11 cellular contexts compared by ENCODE assay signal in the genomic region with DNA sequence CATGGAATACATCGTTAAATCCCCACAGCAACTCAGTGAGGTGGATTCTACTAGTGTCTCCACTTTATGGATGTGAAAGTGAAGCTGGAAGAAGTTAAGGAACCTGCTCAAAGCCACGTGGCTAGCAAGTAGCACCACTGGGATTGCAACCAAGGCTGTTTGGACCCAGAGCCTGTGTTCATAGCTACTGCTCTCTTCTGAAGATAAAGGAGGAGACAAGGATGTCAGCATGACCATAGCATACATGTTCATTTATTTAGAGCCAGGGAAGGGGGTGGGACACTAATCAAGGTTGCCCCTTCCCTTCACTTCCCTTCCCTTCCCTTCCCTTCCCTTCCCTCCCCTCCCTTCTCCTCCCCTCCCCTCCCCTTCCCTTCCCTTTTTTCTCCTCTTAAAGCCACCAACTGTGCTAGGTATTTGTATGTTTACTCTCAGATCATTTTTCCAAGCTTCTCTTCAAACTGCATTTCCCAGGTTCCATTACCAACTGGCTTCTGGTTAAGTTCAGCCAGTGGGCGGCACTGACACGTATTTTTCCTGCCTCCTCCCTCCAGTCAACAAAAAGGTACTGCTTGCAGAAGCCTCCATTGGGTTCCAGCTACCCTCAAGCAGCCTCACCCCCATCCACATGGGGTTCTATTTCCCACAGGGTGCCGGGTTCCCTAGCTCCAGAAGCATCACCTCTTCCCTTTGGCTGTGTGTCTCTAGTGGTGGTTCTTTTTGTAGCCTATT.
A peak's percentile ranks its signal among the peaks of the same experiment; 100 is the strongest.
DNase-seq lines count a peak whose midpoint lies in the region; ATAC-seq and TF ChIP-seq lines count a peak whose summit lies in the region.
"Had no signal": no experiment of that assay in that cellular context is flagged by ENCODE, and none has a peak within 500 bp of the region (broad histone marks: within the 10 kb centered on the region; RNA-seq: fewer than 3 reads in every experiment).

No MANE protein-coding gene starts in this region.

- H3K4me2 ChIP-seq in KMS-11, result peak overlapping the region; percentile 76

- H3K9ac ChIP-seq in KMS-11, result peak overlapping the region; percentile 41

- H3K27ac ChIP-seq in CD4-positive, CD25-positive, alpha-beta regulatory T cell (ENCODE audit: insufficient read depth, low read length, poor library complexity, severe bottlenecking), result peak overlapping the region; percentile 38
- H3K27ac ChIP-seq in KMS-11 (peak overlapping the region; percentile 73), adrenal gland (peak overlapping the region in 4 of 5 donors; percentile 14 to 66 (median 42))

- H3K9me3 ChIP-seq in CD4-positive, CD25-positive, alpha-beta regulatory T cell (ENCODE audit: control insufficient read depth in 2 of 2, low read length in 2 of 2), result no peaks in the 10 kb centered on the region
- H3K9me3 ChIP-seq in adrenal gland (replicated peaks in 1 of 3), result no peaks in the 10 kb centered on the region
- H3K9me3 ChIP-seq: pancreas had no signal

- no peaks in the 10 kb centered on the region for H3K79me2 ChIP-seq in KMS-11 (ENCODE audit: insufficient read depth, low read depth)

- no peak for DNase-seq in CD4-positive, CD25-positive, alpha-beta regulatory T cell
- DNase-seq in adrenal gland (no peak), EL (no peak), HT-29 (ENCODE audit: low spot score) (no peak)
- DNase-seq: activated CD4-positive, alpha-beta T cell treated with anti-CD3 and anti-CD28 coated beads, Interleukin-2, amount 50 U/mL, for 48 hours; NCI-H1436; pancreas had no signal

- TF ChIP-seq CTCF in KMS-11 (conservative IDR thresholded peaks at IDR 0.05; ENCODE audit: low read depth, low read length) (no peak), adrenal gland (IDR thresholded peaks at IDR 0.05) (no peak), nephron (IDR thresholded peaks at IDR 0.05; ENCODE audit: unreplicated experiment in 3 of 3) (no peak)

- H3K4me3 Mint-ChIP-seq in CD4-positive, CD25-positive, alpha-beta regulatory T cell, result peak overlapping the region in 3 of 4 donors; percentile 23 to 85 (median 73)
- no peak overlapping the region for H3K4me3 Mint-ChIP-seq in nephron

- H3K27me3 ChIP-seq in CD4-positive, CD25-positive, alpha-beta regulatory T cell (ENCODE audit: control insufficient read depth, insufficient read depth, low read length), result peaks cover 2% of the 10 kb centered on the region
- H3K27me3 ChIP-seq in KMS-11 (ENCODE audit: insufficient read depth, low read depth) (no peaks in the 10 kb centered on the region), adrenal gland (no peaks in the 10 kb centered on the region)
- H3K27me3 ChIP-seq: pancreas had no signal

- peak overlapping the region; percentile 13 to 95 (median 84) for H3K27ac Mint-ChIP-seq in CD4-positive, CD25-positive, alpha-beta regulatory T cell
- peak overlapping the region; percentile 92 to 97 (median 92) for H3K27ac Mint-ChIP-seq in nephron

- H2AFZ ChIP-seq in KMS-11 (ENCODE audit: low read depth), result peak overlapping the region; percentile 43

- peaks cover 0 to 2% (median 0%) of the 10 kb centered on the region in 7 donors for H3K9me3 Mint-ChIP-seq in CD4-positive, CD25-positive, alpha-beta regulatory T cell
- H3K9me3 Mint-ChIP-seq in nephron, result no peaks in the 10 kb centered on the region

- no peak for ATAC-seq in CD4-positive, CD25-positive, alpha-beta regulatory T cell (ENCODE audit: low read depth in 2 of 2)
- ATAC-seq in GM21528 (IDR thresholded peaks at IDR 0.05; ENCODE audit: low FRiP score, unreplicated experiment), result no peak
- ATAC-seq in HG02884 (IDR thresholded peaks at IDR 0.05; ENCODE audit: unreplicated experiment), result no peak

- no peaks in the 10 kb centered on the region for H4K20me1 ChIP-seq in KMS-11 (ENCODE audit: insufficient read depth)

- TF ChIP-seq POLR2A in adrenal gland (IDR thresholded peaks at IDR 0.05), result no peak

- no peaks in the 10 kb centered on the region for H3K36me3 ChIP-seq in CD4-positive, CD25-positive, alpha-beta regulatory T cell (ENCODE audit: control insufficient read depth, insufficient read depth, low read length)
- H3K36me3 ChIP-seq in KMS-11 (ENCODE audit: insufficient read depth), result no peaks in the 10 kb centered on the region
- no peaks in the 10 kb centered on the region for H3K36me3 ChIP-seq in adrenal gland (replicated peaks in 1 of 2)
- H3K36me3 ChIP-seq: pancreas had no signal

- H3K4me3 ChIP-seq in CD4-positive, CD25-positive, alpha-beta regulatory T cell (ENCODE audit: low read depth, low read length), result peak overlapping the region; percentile 57
- no peak overlapping the region for H3K4me3 ChIP-seq in KMS-11 (IDR thresholded peaks at IDR 0.05; ENCODE audit: insufficient read depth, low read depth, low read length)
- no peak overlapping the region for H3K4me3 ChIP-seq in adrenal gland
- H3K4me3 ChIP-seq: pancreas had no signal

- intact Hi-C loops in adrenal gland (cut with DNase I), result no loop called here

- no peaks in the 10 kb centered on the region for H3K36me3 Mint-ChIP-seq in CD4-positive, CD25-positive, alpha-beta regulatory T cell
- no peaks in the 10 kb centered on the region for H3K36me3 Mint-ChIP-seq in nephron (ENCODE audit: low read depth)

- H3K27me3 Mint-ChIP-seq in CD4-positive, CD25-positive, alpha-beta regulatory T cell, result peaks cover 8% of the 10 kb centered on the region
- H3K27me3 Mint-ChIP-seq in nephron (ENCODE audit: low read depth), result no peaks in the 10 kb centered on the region

- peaks cover 22% of the 10 kb centered on the region for H3K4me1 ChIP-seq in CD4-positive, CD25-positive, alpha-beta regulatory T cell (ENCODE audit: control insufficient read depth, insufficient read depth, low read length, poor library complexity, severe bottlenecking)
- H3K4me1 ChIP-seq in KMS-11 (ENCODE audit: low read depth, poor library complexity, severe bottlenecking) (peaks cover 78% of the 10 kb centered on the region), adrenal gland (replicated peaks in 1 of 2) (peaks cover 0 to 34% of the 10 kb centered on the region in 2 donors)

- H3K4me1 Mint-ChIP-seq in CD4-positive, CD25-positive, alpha-beta regulatory T cell, result peaks cover 23 to 53% (median 38%) of the 10 kb centered on the region in 4 donors
- peaks cover 36% of the 10 kb centered on the region for H3K4me1 Mint-ChIP-seq in nephron

- 68 to 78% (median 72%) methylated on average over 5 of the region's 5 CpGs for WGBS in adrenal gland, 4 donors

Comparison
In these comparisons a context has a peak if more than half of its experiments do, and no peak if none do; other contexts are left out.
1. H3K4me3 Mint-ChIP-seq: peak in CD4-positive, CD25-positive, alpha-beta regulatory T cell (3 of 4); none in nephron (0 of 3).
2. Peak in every context shown above with its lines, with median percentiles within 50 percentile points of each other: H3K27ac ChIP-seq.